8 cellular contexts compared by ENCODE assay signal in the genomic region with DNA sequence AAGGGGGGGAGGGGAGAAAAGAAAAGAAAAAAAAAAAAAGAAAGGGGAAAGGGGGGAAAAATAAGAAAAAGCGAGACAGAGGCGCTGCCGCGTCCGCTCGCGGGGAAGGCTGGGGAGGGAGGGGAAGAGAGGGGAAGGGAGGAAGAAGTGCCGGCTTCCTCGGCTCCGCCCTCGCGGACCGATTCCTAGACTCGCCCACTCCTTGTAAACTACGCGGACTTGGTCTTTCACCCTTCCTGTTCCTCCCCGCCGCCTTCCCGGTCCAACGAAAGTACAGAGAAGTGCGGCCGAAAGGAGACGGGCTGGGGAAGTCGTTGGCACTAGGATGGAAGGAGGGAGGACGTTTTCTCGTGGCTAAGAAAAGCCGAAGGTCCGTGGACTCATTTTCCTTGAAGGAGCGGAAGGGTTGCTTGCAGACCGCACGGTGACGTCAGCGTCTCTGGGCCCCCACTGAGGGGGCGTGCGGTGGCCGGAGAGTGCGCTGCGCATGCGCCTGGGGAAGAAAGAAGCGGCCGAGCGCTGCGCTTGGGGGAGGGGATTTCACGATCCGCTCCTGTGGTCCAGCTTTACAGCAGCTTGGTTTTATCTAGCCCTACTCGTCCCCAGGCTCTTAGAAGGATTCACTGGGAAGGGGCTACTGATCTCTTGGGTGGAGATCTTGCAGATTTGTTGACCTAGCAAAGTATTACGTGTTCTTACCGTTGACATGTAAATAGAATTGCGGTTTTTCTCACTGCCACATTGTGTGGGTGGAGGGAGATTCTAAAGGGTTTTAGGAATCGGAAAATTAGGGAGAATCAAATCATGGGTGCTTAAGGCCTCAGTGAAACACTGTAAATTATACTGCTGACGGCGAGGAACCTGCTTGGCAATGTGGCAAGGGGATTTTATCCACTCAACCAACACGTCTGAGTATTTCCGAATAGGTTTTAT. TPM values are rescaled to one million over a fixed set of nuclear protein-coding genes. Genes with fewer than 3 reads are reported as not detected.
DNase-seq lines count a peak whose midpoint lies in the region; ATAC-seq and TF ChIP-seq lines count a peak whose summit lies in the region.

A gene with protein sequence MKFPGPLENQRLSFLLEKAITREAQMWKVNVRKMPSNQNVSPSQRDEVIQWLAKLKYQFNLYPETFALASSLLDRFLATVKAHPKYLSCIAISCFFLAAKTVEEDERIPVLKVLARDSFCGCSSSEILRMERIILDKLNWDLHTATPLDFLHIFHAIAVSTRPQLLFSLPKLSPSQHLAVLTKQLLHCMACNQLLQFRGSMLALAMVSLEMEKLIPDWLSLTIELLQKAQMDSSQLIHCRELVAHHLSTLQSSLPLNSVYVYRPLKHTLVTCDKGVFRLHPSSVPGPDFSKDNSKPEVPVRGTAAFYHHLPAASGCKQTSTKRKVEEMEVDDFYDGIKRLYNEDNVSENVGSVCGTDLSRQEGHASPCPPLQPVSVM (minus strand): TSS at position 121 of the 933 bp plus-strand sequence. CDS start 9,627 bp downstream, outside the sequence.

- TF ChIP-seq EP300 in ovary (IDR thresholded peaks at IDR 0.05), result no peak

- H3K4me1 ChIP-seq in ovary (ENCODE audit: insufficient read depth) (peaks cover 3% of the 10 kb centered on the region), thymus (ENCODE audit: control insufficient read depth, insufficient read depth, low read length) (peaks cover 14% of the 10 kb centered on the region)

- H3K27ac ChIP-seq in SU-DHL-6 (ENCODE audit: low read depth, low read length) (peak within 1 kb of the TSS; percentile 94), ovary (peak within 1 kb of the TSS; percentile 95 to 98), thymus (ENCODE audit: low read depth) (peak within 1 kb of the TSS; percentile 96)

- H3K27ac Mint-ChIP-seq in activated naive CD8-positive, alpha-beta T cell treated with anti-CD3 and anti-CD28 coated beads, Interleukin-2, amount 10 ng/mL, durations not matched to agents 7 days and 5 days, result peak within 1 kb of the TSS; percentile 100

- peak within 1 kb of the TSS; percentile 68 for H2AFZ ChIP-seq in SU-DHL-6 (ENCODE audit: low read depth, low read length, severe bottlenecking)

- peaks cover 57% of the 10 kb centered on the region for H3K79me2 ChIP-seq in SU-DHL-6 (ENCODE audit: insufficient read depth, low read length)

- TF ChIP-seq CTCF in GM12864 (IDR thresholded peaks at IDR 0.05; ENCODE audit: low read depth, low read length, missing control alignments) (no peak), SU-DHL-6 (IDR thresholded peaks at IDR 0.05; ENCODE audit: insufficient read depth, low read length, poor library complexity, severe bottlenecking) (no peak), ovary (IDR thresholded peaks at IDR 0.05) (peak in 1 of 3 donors; percentile 34)

- WGBS in ovary, 3 donors, result 0 to 1% (median 0%) methylated on average over 54 of the region's 54 CpGs
- WGBS in thymus, result under 1% methylated on average over 54 of the region's 54 CpGs

- H3K4me2 ChIP-seq in SU-DHL-6 (ENCODE audit: low read depth, low read length, poor library complexity, severe bottlenecking), result peak within 1 kb of the TSS; percentile 93

- peaks cover 7% of the 10 kb centered on the region for H3K36me3 Mint-ChIP-seq in activated naive CD8-positive, alpha-beta T cell treated with anti-CD3 and anti-CD28 coated beads, Interleukin-2, amount 10 ng/mL, durations not matched to agents 7 days and 5 days

- H3K9ac ChIP-seq in SU-DHL-6 (ENCODE audit: low read length), result peak within 1 kb of the TSS; percentile 97

- H3F3A ChIP-seq in SU-DHL-6 (ENCODE audit: insufficient read depth), result peaks cover 8% of the 10 kb centered on the region

- peaks cover 24% of the 10 kb centered on the region for H3K4me1 Mint-ChIP-seq in activated naive CD8-positive, alpha-beta T cell treated with anti-CD3 and anti-CD28 coated beads, Interleukin-2, amount 10 ng/mL, durations not matched to agents 7 days and 5 days

- ATAC-seq in HG02759 (IDR thresholded peaks at IDR 0.05; ENCODE audit: unreplicated experiment), result peak; percentile 72
- peak; percentile 77 for ATAC-seq in activated naive CD8-positive, alpha-beta T cell treated with anti-CD3 and anti-CD28 coated beads, Interleukin-2, amount 10 ng/mL, durations not matched to agents 7 days and 5 days (ENCODE audit: low read depth)

- intact Hi-C loops in head of caudate nucleus (cut with DNase I), result loop anchor here (5.0 kb wide), 2 partner anchors 81 to 864 kb away; partner anchors contain the start of genes CCNG2 and SCARB2
- intact Hi-C loops in ovary (cut with DNase I), result loop anchor here in 2 of 4 donors (1.0 to 10.0 kb wide), 3 partner anchors 80 to 121 kb away; partner anchors contain the start of gene CCNG2 (in 1 of the 2)

- H3K27me3 ChIP-seq in SU-DHL-6 (ENCODE audit: low read length), result no peaks in the 10 kb centered on the region
- no peaks in the 10 kb centered on the region for H3K27me3 ChIP-seq in ovary
- no peaks in the 10 kb centered on the region for H3K27me3 ChIP-seq in thymus (ENCODE audit: control insufficient read depth, insufficient read depth)

- H3K9me2 ChIP-seq in SU-DHL-6 (replicated peaks; ENCODE audit: insufficient read depth, low read length), result no peaks in the 10 kb centered on the region

- DNase-seq in GM12864 (ENCODE audit: low read depth), result peak; percentile 92
- DNase-seq in NCI-H1417 (lab: John Stamatoyannopoulos, UW), result peak; percentile 99 to 100 (median 99)
- DNase-seq in activated naive CD8-positive, alpha-beta T cell treated with anti-CD3 and anti-CD28 coated beads, Interleukin-2, amount 10 ng/mL, durations not matched to agents 7 days and 5 days, result peak; percentile 97
- DNase-seq in head of caudate nucleus, result peak; percentile 85 to 97 (median 94)
- peak; percentile 97 to 98 (median 98) for DNase-seq in ovary

- POLR2A ChIA-PET in activated naive CD8-positive, alpha-beta T cell treated with anti-CD3 and anti-CD28 coated beads, Interleukin-2, amount 10 ng/mL, durations not matched to agents 7 days and 5 days (lab: Charles Lee), result interaction anchor here (0.6 to 2.6 kb wide), 11 partner anchors 11 to 1701 kb away, joined by 3 to 14 read pairs (median 4); partner anchors contain the start of genes CCNG2 and SEPTIN11

- H3K9me3 Mint-ChIP-seq in activated naive CD8-positive, alpha-beta T cell treated with anti-CD3 and anti-CD28 coated beads, Interleukin-2, amount 10 ng/mL, durations not matched to agents 7 days and 5 days, result no peaks in the 10 kb centered on the region

- peak; percentile 69 for TF ChIP-seq POLR2A in ovary (IDR thresholded peaks at IDR 0.05)

- no peaks in the 10 kb centered on the region for H3K9me3 ChIP-seq in SU-DHL-6 (ENCODE audit: insufficient read depth, low read length)
- no peaks in the 10 kb centered on the region for H3K9me3 ChIP-seq in ovary
- H3K9me3 ChIP-seq in thymus (ENCODE audit: control insufficient read depth), result no peaks in the 10 kb centered on the region

- no peaks in the 10 kb centered on the region for H3K27me3 Mint-ChIP-seq in activated naive CD8-positive, alpha-beta T cell treated with anti-CD3 and anti-CD28 coated beads, Interleukin-2, amount 10 ng/mL, durations not matched to agents 7 days and 5 days

- no peak within 1 kb of the TSS for H3K4me3 Mint-ChIP-seq in activated naive CD8-positive, alpha-beta T cell treated with anti-CD3 and anti-CD28 coated beads, Interleukin-2, amount 10 ng/mL, durations not matched to agents 7 days and 5 days

- H4K20me1 ChIP-seq in SU-DHL-6 (ENCODE audit: low read depth, low read length), result peaks cover 18% of the 10 kb centered on the region; the same call in 1 of the 2 replicates

- H3K36me3 ChIP-seq in SU-DHL-6 (ENCODE audit: low read length) (no peaks in the 10 kb centered on the region), ovary (no peaks in the 10 kb centered on the region), thymus (ENCODE audit: control insufficient read depth, insufficient read depth) (no peaks in the 10 kb centered on the region)

- H3K4me3 ChIP-seq in GM12864 (ENCODE audit: low read depth, low read length), result peak within 1 kb of the TSS; percentile 92
- peak within 1 kb of the TSS; percentile 86 for H3K4me3 ChIP-seq in SU-DHL-6 (ENCODE audit: insufficient read depth, low read length, poor library complexity, severe bottlenecking)
- H3K4me3 ChIP-seq in ovary, result peak within 1 kb of the TSS; percentile 85
- peak within 1 kb of the TSS; percentile 99 for H3K4me3 ChIP-seq in thymus (ENCODE audit: low read length)

RNA-seq across cellular contexts. Expression of the gene that starts here (rescaled TPM):
- total RNA-seq in activated naive CD8-positive, alpha-beta T cell treated with anti-CD3 and anti-CD28 coated beads, Interleukin-2, amount 10 ng/mL, durations not matched to agents 7 days and 5 days, result 100 to 1,000 TPM; 243 to 244 TPM
- 100 to 1,000 TPM; 220 to 564 (median 355) TPM for total RNA-seq in ovary
- polyA plus RNA-seq in ovary (100 to 1,000 TPM; 296 to 772 TPM), thymus (223 TPM)

Comparison
In these comparisons a context has a peak if more than half of its experiments do, and no peak if none do; other contexts are left out.
1. Peak in every context shown above with its lines: DNase-seq, ATAC-seq, H3K4me3 ChIP-seq and H3K27ac ChIP-seq.